24 cellular contexts compared by ENCODE assay signal in the genomic region with DNA sequence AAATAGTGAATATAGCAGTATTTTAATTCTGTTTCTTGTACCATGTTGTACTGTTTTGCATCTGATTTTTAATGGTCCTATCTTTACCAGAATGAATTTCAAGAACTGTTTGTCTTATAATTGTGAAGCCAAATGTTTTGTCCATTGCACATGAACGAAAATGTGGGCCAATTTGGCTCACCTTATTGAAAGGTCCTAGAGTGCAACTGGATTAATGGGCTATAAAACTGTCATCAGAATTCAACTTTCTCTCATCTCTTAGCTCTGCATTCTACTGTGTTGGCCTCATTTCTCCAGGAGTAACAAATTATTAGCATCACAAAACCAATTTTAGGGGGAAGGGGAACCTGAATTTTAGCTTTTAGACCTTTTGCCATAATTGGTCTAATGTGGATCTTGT.
"Had no signal": no experiment of that assay in that cellular context is flagged by ENCODE, and none has a peak within 500 bp of the region (broad histone marks: within the 10 kb centered on the region; RNA-seq: fewer than 3 reads in every experiment).

No MANE protein-coding gene starts in this region.

- ATAC-seq: effector memory CD8-positive, alpha-beta T cell; gastrocnemius medialis; heart right ventricle; left cardiac atrium; left lung; left ventricle myocardium superior; lower lobe of right lung; mucosa of descending colon had no signal

- H3K4me3 ChIP-seq: colonic mucosa, esophagus muscularis mucosa, gastrocnemius medialis, heart right ventricle, left lung, lower lobe of right lung, mucosa of descending colon had no signal

- H3K27me3 ChIP-seq: colonic mucosa, esophagus muscularis mucosa, gastrocnemius medialis, heart right ventricle, left lung had no signal

- H3K36me3 Mint-ChIP-seq: mesothelial cell of epicardium, naive B cell had no signal

- H3K27ac Mint-ChIP-seq: dendritic cell treated with granulocyte-macrophage colony-stimulating factor and Interleukin-4, amounts not matched to agents 40 ng/mL and 50 ng/mL, for 4 days; effector memory CD8-positive, alpha-beta T cell; endodermal cell; mesothelial cell of epicardium; naive B cell had no signal

- H3K27me3 Mint-ChIP-seq: dendritic cell treated with granulocyte-macrophage colony-stimulating factor and Interleukin-4, amounts not matched to agents 40 ng/mL and 50 ng/mL, for 4 days; effector memory CD8-positive, alpha-beta T cell; naive B cell had no signal

- H3K4me3 Mint-ChIP-seq: dendritic cell treated with granulocyte-macrophage colony-stimulating factor and Interleukin-4, amounts not matched to agents 40 ng/mL and 50 ng/mL, for 4 days; effector memory CD8-positive, alpha-beta T cell; endodermal cell; mesothelial cell of epicardium; naive B cell had no signal

- H3K36me3 ChIP-seq: colonic mucosa, esophagus muscularis mucosa, gastrocnemius medialis, heart right ventricle, left lung, lower lobe of right lung had no signal

- H3K9me3 Mint-ChIP-seq: dendritic cell treated with granulocyte-macrophage colony-stimulating factor and Interleukin-4, amounts not matched to agents 40 ng/mL and 50 ng/mL, for 4 days; endodermal cell; mesothelial cell of epicardium had no signal

- H3K4me1 Mint-ChIP-seq: naive B cell had no signal

- H3K4me1 ChIP-seq: colonic mucosa, esophagus muscularis mucosa, gastrocnemius medialis, heart right ventricle, left lung, lower lobe of right lung had no signal

- DNase-seq: colonic mucosa; cortex of kidney; effector CD8-positive, alpha-beta T cell; effector memory CD8-positive, alpha-beta T cell; endodermal cell; erythroblast; foreskin fibroblast; foreskin melanocyte; gastrocnemius medialis; glutamatergic neuron; head of caudate nucleus; heart right ventricle; hippocampal formation; left cardiac atrium; left lung; left ventricle myocardium superior; lower lobe of right lung; mesenchymal stem cell; mucosa of descending colon; naive B cell had no signal

- H3K27ac ChIP-seq: colonic mucosa, epithelial cell of prostate, esophagus muscularis mucosa, gastrocnemius medialis, heart right ventricle, left lung, lower lobe of right lung had no signal
